In the genomic region with DNA sequence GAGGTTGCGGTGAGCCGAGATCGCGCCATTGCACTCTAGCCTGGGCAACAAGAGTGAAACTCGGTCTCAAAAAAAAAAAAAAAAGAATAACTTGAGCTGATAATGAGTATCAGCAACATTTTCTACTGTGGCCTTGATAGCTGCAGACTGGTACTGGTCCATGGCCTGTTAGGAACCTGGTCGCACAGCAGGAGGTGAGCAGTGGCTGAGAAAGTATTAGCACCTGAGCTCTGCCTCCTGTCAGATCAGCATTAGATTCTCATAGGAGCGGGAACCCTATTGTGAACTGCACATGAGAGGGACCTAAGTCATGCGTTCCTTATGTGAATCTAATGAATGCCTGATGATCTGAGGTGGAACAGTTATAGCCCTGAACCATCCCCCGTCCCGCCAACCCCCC, we compare ENCODE assay signal across 19 cellular contexts.
DNase-seq lines count a peak whose midpoint lies in the region; TF ChIP-seq lines count a peak whose summit lies in the region.
"Had no signal": no experiment of that assay in that cellular context is flagged by ENCODE, and none has a peak within 500 bp of the region (broad histone marks: within the 10 kb centered on the region; RNA-seq: fewer than 3 reads in every experiment).

No MANE protein-coding gene starts in this region.

- no CpG with 5 or more reads among the region's 10 CpGs for WGBS in neuronal stem cell (ENCODE audit: extremely low coverage in 2 of 2, insufficient read length in 2 of 2, insufficient replicate concordance in 1 of 2), 2 donors
- WGBS in mesenchymal stem cell: 98% methylated on average over 10 of the region's 10 CpGs

- no peak overlapping the region for H2BK5ac ChIP-seq in neuronal stem cell (ENCODE audit: low read length)
- H2BK5ac ChIP-seq in mesenchymal stem cell (ENCODE audit: low read depth, low read length, poor library complexity, severe bottlenecking): no peak overlapping the region

- peaks cover 0 to 6% of the 10 kb centered on the region in 2 donors for H3K36me3 ChIP-seq in neuronal stem cell (replicated peaks in 1 of 2; ENCODE audit: control insufficient read depth in 2 of 2, insufficient read depth in 2 of 2, low read length in 2 of 2)
- H3K36me3 ChIP-seq in mesenchymal stem cell (ENCODE audit: control insufficient read depth in 1 of 2, insufficient read depth in 2 of 2, low read depth in 1 of 2, low read length in 2 of 2): peaks cover 0 to 7% of the 10 kb centered on the region in 2 experiments

- no peak for TF ChIP-seq CTCF in HFFc6 (IDR thresholded peaks at IDR 0.05)
- no peak for TF ChIP-seq CTCF in brain (conservative IDR thresholded peaks at IDR 0.05)
- no peak for TF ChIP-seq CTCF in nephron (IDR thresholded peaks at IDR 0.05; ENCODE audit: unreplicated experiment in 3 of 3)

- no peak overlapping the region for H2BK15ac ChIP-seq in neuronal stem cell (ENCODE audit: low read length)
- no peak overlapping the region for H2BK15ac ChIP-seq in mesenchymal stem cell (ENCODE audit: low read depth, poor library complexity, severe bottlenecking)

- H3K4me1 ChIP-seq in neuronal stem cell (ENCODE audit: control insufficient read depth in 2 of 2, insufficient read depth in 1 of 2, low read depth in 1 of 2, low read length in 2 of 2) (peaks cover 4 to 7% of the 10 kb centered on the region in 2 donors), mesenchymal stem cell (ENCODE audit: control insufficient read depth, insufficient read depth, low read depth, low read length) (peaks cover 4% of the 10 kb centered on the region)

- H2BK12ac ChIP-seq in neuronal stem cell (ENCODE audit: low read length) (no peak overlapping the region), mesenchymal stem cell (ENCODE audit: low read length in 2 of 2) (no peak overlapping the region)

- no peak for DNase-seq in T-helper 2 cell treated with Interferon-gamma antibody and Interleukin-4, amounts not matched to agents 5 μg/mL and 100 μg/mL, for 36 hours (ENCODE audit: low spot score)
- no peak for DNase-seq in T-helper 2 cell
- DNase-seq in HFFc6: no peak
- no peak for DNase-seq in NK-92 treated with Interleukin-12 subunit alpha and Interleukin-12 subunit beta, amount 100 ng/mL, for 24 hours (lab: John Stamatoyannopoulos, UW)
- no peak for DNase-seq in neuronal stem cell (ENCODE audit: low spot score)
- no peak for DNase-seq in mesenchymal stem cell
- DNase-seq: 8988T, DMS53, GOT3, KBM-7, NCI-H1105, NCI-H2081 treated with DMSO at 0.1 percent for 48 hours, NCI-H510A treated with DMSO at 0.1 percent for 48 hours, NCI-H774, OCI-M1, SHP77 had no signal

- H3K4me2 ChIP-seq in neuronal stem cell (ENCODE audit: insufficient read depth, low read length, poor library complexity, severe bottlenecking) (no peak overlapping the region), mesenchymal stem cell (ENCODE audit: low read length, poor library complexity, severe bottlenecking) (no peak overlapping the region)

- peaks cover 51% of the 10 kb centered on the region for H3K4me1 Mint-ChIP-seq in T-helper 2 cell treated with Interferon-gamma antibody and Interleukin-4, amounts not matched to agents 5 μg/mL and 100 μg/mL, for 36 hours (ENCODE audit: low read depth)
- H3K4me1 Mint-ChIP-seq in HFFc6 (ENCODE audit: low read depth) (peaks cover 43% of the 10 kb centered on the region), brain (peaks cover 32% of the 10 kb centered on the region), nephron (peaks cover 31% of the 10 kb centered on the region)

- H3K9ac ChIP-seq in neuronal stem cell (ENCODE audit: low read depth, low read length, poor library complexity) (no peak overlapping the region), mesenchymal stem cell (ENCODE audit: low read length) (no peak overlapping the region)

- H3K23ac ChIP-seq in neuronal stem cell (ENCODE audit: low read depth, low read length, poor library complexity) (no peak overlapping the region), mesenchymal stem cell (ENCODE audit: low read length in 2 of 2) (no peak overlapping the region)

- H3K27ac ChIP-seq in neuronal stem cell (replicated peaks; ENCODE audit: low read length): no peak overlapping the region
- no peak overlapping the region for H3K27ac ChIP-seq in mesenchymal stem cell (ENCODE audit: low read length, poor library complexity, severe bottlenecking)

- H4K8ac ChIP-seq in neuronal stem cell (ENCODE audit: low read depth, low read length) (no peak overlapping the region), mesenchymal stem cell (ENCODE audit: low read length) (no peak overlapping the region)

- peak overlapping the region; percentile 71 for H3K27ac Mint-ChIP-seq in T-helper 2 cell treated with Interferon-gamma antibody and Interleukin-4, amounts not matched to agents 5 μg/mL and 100 μg/mL, for 36 hours
- 0 out of 2 replicates have a peak overlapping the region, but pooled peaks have one; percentile 48 for H3K27ac Mint-ChIP-seq in HFFc6
- peak overlapping the region in 3 of 5 experiments; percentile 49 to 81 (median 69) for H3K27ac Mint-ChIP-seq in brain
- peak overlapping the region; percentile 57 to 79 (median 74) for H3K27ac Mint-ChIP-seq in nephron
- H3K27ac Mint-ChIP-seq: B cell had no signal

- H3K4me3 ChIP-seq in neuronal stem cell (ENCODE audit: low read length in 2 of 2): no peak overlapping the region
- H3K4me3 ChIP-seq in mesenchymal stem cell (ENCODE audit: insufficient read depth in 1 of 2, low read depth in 1 of 2, low read length in 2 of 2): no peak overlapping the region

- H4K91ac ChIP-seq in neuronal stem cell (ENCODE audit: low read depth, low read length, poor library complexity) (no peak overlapping the region), mesenchymal stem cell (ENCODE audit: low read length) (no peak overlapping the region)

- H3K9me3 ChIP-seq in neuronal stem cell (replicated peaks in 1 of 2; ENCODE audit: control insufficient read depth in 2 of 2, insufficient read depth in 1 of 2, low read depth in 1 of 2, low read length in 2 of 2): peaks cover 2 to 3% of the 10 kb centered on the region in 2 donors
- H3K9me3 ChIP-seq in mesenchymal stem cell (ENCODE audit: control insufficient read depth, low read length): peaks cover 10% of the 10 kb centered on the region

- peaks cover 26% of the 10 kb centered on the region for H3K36me3 Mint-ChIP-seq in T-helper 2 cell treated with Interferon-gamma antibody and Interleukin-4, amounts not matched to agents 5 μg/mL and 100 μg/mL, for 36 hours (ENCODE audit: low read depth)
- H3K36me3 Mint-ChIP-seq in HFFc6 (ENCODE audit: low read depth) (peaks cover 20% of the 10 kb centered on the region), brain (peaks cover 41% of the 10 kb centered on the region), nephron (ENCODE audit: low read depth) (peaks cover 22% of the 10 kb centered on the region)

- no peak overlapping the region for H2BK120ac ChIP-seq in neuronal stem cell (ENCODE audit: low read depth, low read length)
- H2BK120ac ChIP-seq in mesenchymal stem cell (ENCODE audit: low read depth, low read length): no peak overlapping the region

- H2AK5ac ChIP-seq in neuronal stem cell (ENCODE audit: low read depth, low read length) (no peak overlapping the region), mesenchymal stem cell (ENCODE audit: low read length, severe bottlenecking) (no peak overlapping the region)

- peak overlapping the region; percentile 36 for H3K4me3 Mint-ChIP-seq in T-helper 2 cell treated with Interferon-gamma antibody and Interleukin-4, amounts not matched to agents 5 μg/mL and 100 μg/mL, for 36 hours
- H3K4me3 Mint-ChIP-seq in HFFc6 (no peak overlapping the region), brain (no peak overlapping the region), nephron (no peak overlapping the region)
- H3K4me3 Mint-ChIP-seq: B cell had no signal

- no peaks in the 10 kb centered on the region for H3K27me3 ChIP-seq in neuronal stem cell (ENCODE audit: control insufficient read depth in 3 of 3, insufficient read depth in 3 of 3, low read depth in 1 of 3, low read length in 3 of 3)
- no peaks in the 10 kb centered on the region for H3K27me3 ChIP-seq in mesenchymal stem cell (ENCODE audit: control insufficient read depth in 1 of 2, insufficient read depth in 1 of 2, low read length in 2 of 2)

- H2AFZ ChIP-seq in neuronal stem cell (ENCODE audit: low read length) (no peak overlapping the region), mesenchymal stem cell (ENCODE audit: low read depth, low read length) (no peak overlapping the region)

- peaks cover 4% of the 10 kb centered on the region for H3K79me1 ChIP-seq in neuronal stem cell (ENCODE audit: low read depth, low read length)
- peaks cover 30% of the 10 kb centered on the region for H3K79me1 ChIP-seq in mesenchymal stem cell (replicated peaks; ENCODE audit: low read length, poor library complexity, severe bottlenecking)

- H3K27me3 Mint-ChIP-seq in T-helper 2 cell treated with Interferon-gamma antibody and Interleukin-4, amounts not matched to agents 5 μg/mL and 100 μg/mL, for 36 hours (ENCODE audit: low read depth): no peaks in the 10 kb centered on the region
- H3K27me3 Mint-ChIP-seq in HFFc6 (ENCODE audit: insufficient read depth) (no peaks in the 10 kb centered on the region; the same call in 1 of the 2 replicates), brain (no peaks in the 10 kb centered on the region), nephron (ENCODE audit: low read depth) (no peaks in the 10 kb centered on the region)
- H3K27me3 Mint-ChIP-seq: B cell had no signal

- H3K18ac ChIP-seq in neuronal stem cell (ENCODE audit: low read length) (no peak overlapping the region), mesenchymal stem cell (ENCODE audit: low read depth in 1 of 2, low read length in 2 of 2) (no peak overlapping the region)

- H3K14ac ChIP-seq in neuronal stem cell (ENCODE audit: low read length): no peak overlapping the region
- no peak overlapping the region for H3K14ac ChIP-seq in mesenchymal stem cell (ENCODE audit: low read length in 2 of 2)

- H3K4ac ChIP-seq in neuronal stem cell (ENCODE audit: low read length) (no peak overlapping the region), mesenchymal stem cell (ENCODE audit: low read depth in 1 of 2, low read length in 2 of 2) (no peak overlapping the region)

- peaks cover 1% of the 10 kb centered on the region for H3K9me3 Mint-ChIP-seq in T-helper 2 cell treated with Interferon-gamma antibody and Interleukin-4, amounts not matched to agents 5 μg/mL and 100 μg/mL, for 36 hours
- H3K9me3 Mint-ChIP-seq in HFFc6 (peaks cover 12% of the 10 kb centered on the region), brain (peaks cover 16 to 27% (median 20%) of the 10 kb centered on the region in 5 experiments), nephron (peaks cover 18% of the 10 kb centered on the region)
